8 cellular contexts compared by ENCODE assay signal in genomic region chr10:24952701-24953349, GRCh38. TPM values are rescaled to one million over a fixed set of nuclear protein-coding genes. Genes with fewer than 3 reads are reported as not detected.
DNase-seq lines count a peak whose midpoint lies in the region; ATAC-seq, FAIRE-seq and TF ChIP-seq lines count a peak whose summit lies in the region.

No MANE protein-coding gene starts in this region.

- FAIRE-seq in GM12878 (lab: Jason Lieb, UNC) = no peak

- H3K4me2 ChIP-seq in BLaER1 (peak overlapping the region; percentile 94), GM12878 (ENCODE audit: control insufficient read depth, insufficient read depth) (peak overlapping the region; percentile 78)

- ATAC-seq in GM19043 (IDR thresholded peaks at IDR 0.05; ENCODE audit: low read depth, unreplicated experiment) (peak; percentile 69), HG03442 (IDR thresholded peaks at IDR 0.05; ENCODE audit: unreplicated experiment) (peak; percentile 77), GM12878 (peak; percentile 72), gastrocnemius medialis (peak; percentile 39 to 57)

- H3K4me3 ChIP-seq in BLaER1 (peak overlapping the region; percentile 74), GM12878 (peak overlapping the region; percentile 66; the same call in 1 of the 2 replicates), gastrocnemius medialis (peak overlapping the region; percentile 54 to 72 (median 61))

- H2AFZ ChIP-seq in GM12878 (ENCODE audit: control insufficient read depth, low read depth, low read length) = peak overlapping the region; percentile 85

- TF ChIP-seq EP300 in GM12878 (IDR thresholded peaks at IDR 0.05; ENCODE audit: borderline replicate concordance in 1 of 2, control insufficient read depth in 1 of 2, low read depth in 2 of 2, low read length in 2 of 2) = no peak

- H4K20me1 ChIP-seq in BLaER1 (no peaks in the 10 kb centered on the region), GM12878 (ENCODE audit: control insufficient read depth, insufficient read depth) (no peaks in the 10 kb centered on the region)

- no peaks in the 10 kb centered on the region for H3K9me3 ChIP-seq in BLaER1
- H3K9me3 ChIP-seq in GM12878 (replicated peaks; ENCODE audit: control insufficient read depth, insufficient read depth, low read length) = no peaks in the 10 kb centered on the region; the same call in 1 of the 3 replicates
- H3K9me3 ChIP-seq in gastrocnemius medialis = no peaks in the 10 kb centered on the region

- SMC1A ChIA-PET in GM12878 (lab: Charles Lee; ENCODE audit: uncharacterized antibody, unreplicated experiment) = interaction anchor here (0.8 to 7.1 kb wide), 10 partner anchors 22 to 309 kb away, joined by 3 to 70 read pairs (median 7); no protein-coding TSS in a partner anchor

- H3K36me3 ChIP-seq in BLaER1 (no peaks in the 10 kb centered on the region), GM12878 (ENCODE audit: control insufficient read depth in 2 of 2, insufficient read depth in 2 of 2, low read length in 1 of 2) (no peaks in the 10 kb centered on the region), gastrocnemius medialis (no peaks in the 10 kb centered on the region)

- peak; percentile 49 for TF ChIP-seq RAD21 in GM12878 (IDR thresholded peaks at IDR 0.05; ENCODE audit: insufficient read depth, low read depth, low read length)

- TF ChIP-seq CTCF in GM12878 (IDR thresholded peaks at IDR 0.05 in 2 of 3, conservative IDR thresholded peaks at IDR 0.05 in 1 of 3; ENCODE audit: control insufficient read depth in 2 of 3, extremely low read depth in 1 of 3, insufficient read depth in 1 of 3, low read depth in 3 of 3, low read length in 3 of 3) = peak; percentile 20 to 53 (median 24); a peak in 4 of 6 replicates
- TF ChIP-seq CTCF in gastrocnemius medialis (IDR thresholded peaks at IDR 0.05 in 4 of 5, conservative IDR thresholded peaks at IDR 0.05 in 1 of 5) = peak in 4 of 5 experiments; percentile 18 to 37 (median 33)

- H3K27ac ChIP-seq in BLaER1 (peak overlapping the region; percentile 89), GM12878 (ENCODE audit: control insufficient read depth, insufficient read depth) (no peak overlapping the region), gastrocnemius medialis (peak overlapping the region; percentile 58 to 67 (median 65))

- POLR2A ChIA-PET in GM12878 (lab: Charles Lee) = interaction anchor here (0.6 to 7.0 kb wide), 4 partner anchors 9 to 317 kb away, joined by 3 to 103 read pairs (median 8); partner anchors contain the start of gene ARHGAP21

- intact Hi-C loops in GM12878 (cut with micrococcal nuclease; ENCODE audit: unreplicated experiment) = no loop called here
- intact Hi-C loops in gastrocnemius medialis (cut with DNase I; ENCODE audit: low total_unique reads) = loop anchor here (2.0 kb wide), 2 partner anchors 228 to 310 kb away; no protein-coding TSS in a partner anchor

- DNase-seq in T-helper 2 cell = peak; percentile 8 to 57 (median 41)
- no peak for DNase-seq in GM12878 (ENCODE audit: low read depth, low spot score)
- DNase-seq in iPS DF 19.7 (ENCODE audit: low read depth, low spot score) = peak; percentile 59
- peak in 1 of 2 donors; percentile 23 for DNase-seq in gastrocnemius medialis
- no peak for DNase-seq in NCI-H128 (lab: John Stamatoyannopoulos, UW; ENCODE audit: unreplicated experiment)

- H3K79me2 ChIP-seq in GM12878 (ENCODE audit: control insufficient read depth, insufficient read depth, low read length) = no peaks in the 10 kb centered on the region

- H3K27me3 ChIP-seq in BLaER1 = no peaks in the 10 kb centered on the region
- H3K27me3 ChIP-seq in GM12878 (replicated peaks in 1 of 2; ENCODE audit: control insufficient read depth in 2 of 2, insufficient read depth in 2 of 2, low read length in 1 of 2) = no peaks in the 10 kb centered on the region
- peaks cover 0 to 3% (median 0%) of the 10 kb centered on the region in 3 donors for H3K27me3 ChIP-seq in gastrocnemius medialis

- TF ChIP-seq POLR2A in GM12878 (IDR thresholded peaks at IDR 0.05; ENCODE audit: low read depth, low read length) = peak; percentile 51
- TF ChIP-seq POLR2A in gastrocnemius medialis (IDR thresholded peaks at IDR 0.05) = no peak

- 15% methylated on average over 28 of the region's 50 CpGs for WGBS in GM12878 (ENCODE audit: insufficient coverage, insufficient replicate concordance, low lambda C conversion rate, missing lambda C conversion rate)

- no TSS peak for BruUV-seq in GM12878 (replicated peaks; lab: Mats Ljungman, UMichigan)

- RAD21 ChIA-PET in GM12878 (lab: Charles Lee; ENCODE audit: unreplicated experiment) = interaction anchor here (0.7 to 16.1 kb wide), 16 partner anchors 9 to 335 kb away, joined by 3 to 274 read pairs (median 6); partner anchors contain the start of gene ARHGAP21

- in situ Hi-C loops in GM12878 (cut with MboI) (no loop called here), gastrocnemius medialis (cut with MboI; ENCODE audit: low sequenced_read_pairs in 4 of 4) (loop anchor here in 1 of 4 donors (10.0 kb wide), 1 partner anchor 308 kb away; no protein-coding TSS in a partner anchor)

- CTCF ChIA-PET in GM12878 (lab: Yijun Ruan, JAX) = interaction anchor here (1.0 to 5.6 kb wide), 9 partner anchors 24 to 335 kb away, joined by 3 to 56 read pairs (median 5); no protein-coding TSS in a partner anchor

- H3K4me1 ChIP-seq in BLaER1 (peaks cover 11% of the 10 kb centered on the region), GM12878 (ENCODE audit: control insufficient read depth, insufficient read depth, low read length) (peaks cover 2% of the 10 kb centered on the region; the same call in 1 of the 2 replicates), gastrocnemius medialis (peaks cover 0 to 3% of the 10 kb centered on the region in 2 donors)

- peak overlapping the region; percentile 85 for H3K9ac ChIP-seq in BLaER1
- peak overlapping the region; percentile 49; the same call in 1 of the 2 replicates for H3K9ac ChIP-seq in GM12878 (ENCODE audit: control insufficient read depth, insufficient read depth, low read length)

TF ChIP-seq in GM12878, 131 proteins besides CTCF, POLR2A, EP300 and RAD21 (continues in another document):
- peak; percentile 83 for TF ChIP-seq IKZF1 (conservative IDR thresholded peaks at IDR 0.05)
- peak; percentile 22; the same call in 1 of the 2 replicates for TF ChIP-seq MLLT1 (IDR thresholded peaks at IDR 0.05)
- peak; percentile 64 for TF ChIP-seq BACH1 (IDR thresholded peaks at IDR 0.05; ENCODE audit: borderline replicate concordance)
- no peak for TF ChIP-seq ZBTB4 (CRISPR knock-in tag; IDR thresholded peaks at IDR 0.05)
- TF ChIP-seq TCF12 (IDR thresholded peaks at IDR 0.05; ENCODE audit: low read depth, low read length) = 0 out of 2 replicates have a peak, but pooled peaks have one; percentile 3
- TF ChIP-seq CREB1 (IDR thresholded peaks at IDR 0.05; ENCODE audit: low read depth) = no peak
- TF ChIP-seq IKZF2 (IDR thresholded peaks at IDR 0.05) = peak in 1 of 2 experiments; percentile 9; a peak in 2 of 4 replicates

RNA-seq across cellular contexts. Expression of gene PRTFDC1, which starts 0.4 kb away (rescaled TPM):
- total RNA-seq in GM12878 (2013; cell fraction: nucleolus; rRNA removed) = 13.4 and 13.7 TPM in 2 replicates
- total RNA-seq in GM12878 (2014; rRNA removed) (5.5 and 7.3 TPM in 2 replicates), GM12878 (2014; rRNA removed; fragmentation: Illumina TruSeq; extraction: Trizol) (9.2 and 11.2 TPM in 2 replicates), GM12878 (2021) (6.7 and 7.4 TPM in 2 replicates), gastrocnemius medialis (1 to 10 TPM in 2 of 4 donors, under 1 TPM in 1, not detected in 1; 0.31 to 5.4 (median 2.3) TPM)
- 2.4 TPM for polyA plus RNA-seq in GM12878 (2011; ENCODE audit: low read depth)
- polyA plus RNA-seq in GM12878 (2011; rRNA removed) (8.9 and 13.9 TPM in 2 replicates), GM12878 (2014; fragmentation: Illumina TruSeq; extraction: Trizol) (12.5 and 14.0 TPM in 2 replicates), GM12878 (2014; fragmentation: Nextera tagmentation; extraction: Ambion mirVana) (10 to 100 TPM; 13.5 to 17.3 TPM), GM12878 (2014; rRNA removed) (8.0 and 10.1 TPM in 2 replicates), GM12878 (2016; fragmentation: Nextera tagmentation; extraction: Ambion mirVana) (10 to 100 TPM; 13.8 to 14.2 TPM)
- 5.3 TPM in 2 replicates for polyA plus RNA-seq in GM12878 (2011; cell fraction: cytosol; rRNA removed)
- polyA plus RNA-seq in GM12878 (2011; cell fraction: nucleus; rRNA removed) = 3.0 and 3.8 TPM in 2 replicates
- 1.4 and 1.9 TPM in 2 replicates for polyA plus RNA-seq in GM12878 (2012)
- 5.7 and 9.3 TPM in 2 replicates for polyA minus RNA-seq in GM12878 (2011; rRNA and poly(A)+ RNA removed)
- 3.4 TPM in 1 of 2 replicates, not detected in the other for polyA minus RNA-seq in GM12878 (2011; cell fraction: cytosol; rRNA and poly(A)+ RNA removed)
- 1.6 and 2.2 TPM in 2 replicates for polyA minus RNA-seq in GM12878 (2011; cell fraction: nucleus; rRNA and poly(A)+ RNA removed)

Comparison
In these comparisons a context has a peak if more than half of its experiments do, and no peak if none do; other contexts are left out.
1. DNase-seq: peak in T-helper 2 cell (5 of 5) and iPS DF 19.7 (single experiment); none in GM12878 (single experiment) and NCI-H128 (single experiment).
2. Peak in every context shown above with its lines, with median percentiles within 50 percentile points of each other: H3K4me3 ChIP-seq and ATAC-seq.